27 cellular contexts compared by ENCODE assay signal in the genomic region with DNA sequence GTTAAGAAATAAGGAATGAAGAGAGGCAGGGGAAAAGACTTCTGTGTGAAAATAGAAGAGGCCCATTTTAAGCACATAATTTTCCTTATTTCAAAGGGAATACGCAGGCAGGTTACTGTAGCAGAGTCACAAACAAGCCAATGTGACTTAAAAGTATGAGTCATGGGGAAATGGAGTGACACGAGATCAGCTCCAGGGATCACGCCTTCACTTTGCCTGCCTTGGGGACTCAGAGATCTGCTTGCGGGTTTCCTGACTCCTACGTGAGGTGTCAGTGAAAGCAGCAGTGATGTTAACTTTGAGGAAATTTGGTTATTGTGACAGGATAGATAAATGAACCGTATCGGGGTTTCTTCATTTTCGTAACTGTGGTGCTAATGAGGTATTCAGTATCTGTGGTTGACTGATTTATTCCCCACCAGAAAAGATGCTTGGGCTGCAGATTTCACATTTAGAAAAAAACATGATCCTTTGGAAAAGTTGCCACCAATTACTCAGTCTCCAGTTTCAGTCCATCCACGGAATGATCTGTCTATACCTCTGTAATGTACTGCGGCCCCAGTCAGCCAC.
A peak's percentile ranks its signal among the peaks of the same experiment; 100 is the strongest.
DNase-seq lines count a peak whose midpoint lies in the region; TF ChIP-seq lines count a peak whose summit lies in the region.
"Had no signal": no experiment of that assay in that cellular context is flagged by ENCODE, and none has a peak within 500 bp of the region (broad histone marks: within the 10 kb centered on the region; RNA-seq: fewer than 3 reads in every experiment).

No MANE protein-coding gene starts in this region.

- H3K9ac ChIP-seq in neural cell (ENCODE audit: low read length): no peak overlapping the region
- H3K9ac ChIP-seq: neural progenitor cell had no signal

- DNase-seq in H4 (ENCODE audit: low spot score): peak; percentile 61
- peak; percentile 47 for DNase-seq in RPMI7951 (ENCODE audit: low read depth)
- DNase-seq in fibroblast of mammary gland (ENCODE audit: low read depth): peak; percentile 49
- no peak for DNase-seq in OCI-M2 (lab: John Stamatoyannopoulos, UW; ENCODE audit: unreplicated experiment)
- no peak for DNase-seq in NCI-H748 treated with DMSO at 0.1 percent for 48 hours (lab: John Stamatoyannopoulos, UW)
- no peak for DNase-seq in coronary artery (ENCODE audit: low spot score)
- no peak for DNase-seq in UCSD-AML1 (lab: John Stamatoyannopoulos, UW; ENCODE audit: unreplicated experiment)
- DNase-seq: activated CD4-positive, alpha-beta memory T cell treated with anti-CD3 and anti-CD28 coated beads, Interleukin-2, amount 10 ng/mL, durations not matched to agents 7 days and 5 days; activated CD4-positive, alpha-beta T cell treated with anti-CD3 and anti-CD28 coated beads for 1 hour; Caco-2; DND-41; heart left ventricle; left cardiac atrium; mammary epithelial cell; NCI-H1048; NCI-H1694; NCI-H524 treated with DMSO at 0.1 percent for 48 hours; NK-92 treated with Interleukin-12 subunit alpha and Interleukin-12 subunit beta, amount 100 ng/mL, for 24 hours; Peyer's patch; SJCRH30; stimulated activated naive CD4-positive, alpha-beta T cell treated with Interleukin-2 at 50 U/mL for 16 hours; T-cell; uterus had no signal

- no peak for TF ChIP-seq EP300 in neural cell (conservative IDR thresholded peaks at IDR 0.05; ENCODE audit: poor library complexity, severe bottlenecking)

- no peaks in the 10 kb centered on the region for H4K20me1 ChIP-seq in neural cell (ENCODE audit: insufficient read depth)

- no peak overlapping the region for H3K4me3 ChIP-seq in fibroblast of mammary gland (ENCODE audit: control insufficient read depth, low read depth, low read length)
- H3K4me3 ChIP-seq in neural cell (ENCODE audit: low read length): no peak overlapping the region
- H3K4me3 ChIP-seq in coronary artery: no peak overlapping the region
- H3K4me3 ChIP-seq: heart left ventricle, neural progenitor cell, Peyer's patch, SJCRH30, thoracic aorta, uterus had no signal

- no peak overlapping the region for H3K27ac ChIP-seq in neural cell (ENCODE audit: low read length)
- no peak overlapping the region for H3K27ac ChIP-seq in coronary artery
- H3K27ac ChIP-seq: C4-2B, heart left ventricle, neural progenitor cell, Peyer's patch, SJCRH30, thoracic aorta, uterus had no signal

- H3F3A ChIP-seq in neural cell (ENCODE audit: insufficient read depth, low read length, poor library complexity, severe bottlenecking): no peaks in the 10 kb centered on the region

- H3K4me2 ChIP-seq in neural cell (ENCODE audit: low read length): no peak overlapping the region
- H3K4me2 ChIP-seq: neural progenitor cell had no signal

- H3K27me3 ChIP-seq in neural cell (ENCODE audit: insufficient read depth, low read depth, low read length): no peaks in the 10 kb centered on the region
- H3K27me3 ChIP-seq: heart left ventricle, neural progenitor cell, Peyer's patch, SJCRH30, uterus had no signal

- no peaks in the 10 kb centered on the region for H3K79me2 ChIP-seq in neural cell (replicated peaks; ENCODE audit: insufficient read depth, low read length)

- H3K36me3 ChIP-seq in neural cell (ENCODE audit: insufficient read depth, low read length): no peaks in the 10 kb centered on the region
- H3K36me3 ChIP-seq: heart left ventricle, neural progenitor cell, Peyer's patch, SJCRH30, thoracic aorta, uterus had no signal

- TF ChIP-seq CTCF in fibroblast of mammary gland (conservative IDR thresholded peaks at IDR 0.05; ENCODE audit: control insufficient read depth, insufficient read depth, low read depth, low read length) (no peak), neural cell (IDR thresholded peaks at IDR 0.05; ENCODE audit: poor library complexity, severe bottlenecking) (no peak), coronary artery (IDR thresholded peaks at IDR 0.05) (no peak)

- no peaks in the 10 kb centered on the region for H3K9me3 ChIP-seq in neural cell (ENCODE audit: low read length)
- H3K9me3 ChIP-seq: Caco-2, heart left ventricle, Peyer's patch, SJCRH30, thoracic aorta, uterus had no signal

- no peak for TF ChIP-seq RAD21 in neural cell (conservative IDR thresholded peaks at IDR 0.05)

- H3K9me2 ChIP-seq in neural cell (ENCODE audit: insufficient read depth, low read length): no peaks in the 10 kb centered on the region

- H2AFZ ChIP-seq in neural cell (ENCODE audit: low read depth, low read length): no peak overlapping the region
- H2AFZ ChIP-seq: neural progenitor cell had no signal

TF ChIP-seq in neural cell, 6 proteins besides CTCF, POLR2A, EP300 and RAD21:
- TF ChIP-seq EZH2 (IDR thresholded peaks at IDR 0.05; ENCODE audit: borderline replicate concordance, insufficient read depth, low read length, poor library complexity, severe bottlenecking): no peak
- TF ChIP-seq TAF1 (IDR thresholded peaks at IDR 0.05; ENCODE audit: low read depth): no peak
- peak; percentile 12 for TF ChIP-seq POLR2AphosphoS5 (IDR thresholded peaks at IDR 0.05)

Comparison
In these comparisons a context has a peak if more than half of its experiments do, and no peak if none do; other contexts are left out.
1. DNase-seq: peak in H4 (single experiment), RPMI7951 (single experiment) and fibroblast of mammary gland (single experiment); none in OCI-M2 (single experiment), NCI-H748 treated with DMSO at 0.1 percent for 48 hours (single experiment), coronary artery (single experiment) and UCSD-AML1 (single experiment).